ENCODE assay signal across 9 cellular contexts in the genomic region with DNA sequence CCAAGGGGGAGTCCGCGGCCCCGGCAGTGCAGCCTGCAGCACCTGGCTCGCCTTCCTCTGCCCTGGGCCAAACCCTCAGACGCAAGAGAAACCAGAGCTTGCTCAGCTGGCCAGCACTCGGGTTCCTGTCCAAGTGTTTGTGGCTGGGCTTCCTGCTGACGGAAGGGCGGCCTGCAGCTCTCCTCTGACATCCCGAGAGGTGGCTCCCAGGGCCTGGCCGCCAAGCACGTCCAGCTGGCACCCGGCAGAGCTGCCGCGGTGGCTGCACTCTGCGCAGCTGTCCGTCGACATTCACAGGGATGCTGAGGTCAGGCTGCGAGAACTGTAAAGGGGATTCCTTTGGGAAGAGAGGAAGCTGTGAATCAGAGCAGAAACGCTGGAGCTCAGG.
DNase-seq lines count a peak whose midpoint lies in the region; ATAC-seq, FAIRE-seq and TF ChIP-seq lines count a peak whose summit lies in the region.
"Had no signal": no experiment of that assay in that cellular context is flagged by ENCODE, and none has a peak within 500 bp of the region (broad histone marks: within the 10 kb centered on the region; RNA-seq: fewer than 3 reads in every experiment).

No MANE protein-coding gene starts in this region.

- FAIRE-seq in K562 (lab: Jason Lieb, UNC), result no peak

- WGBS in K562 (ENCODE audit: insufficient coverage, low coverage, missing lambda C conversion rate), result 87% methylated on average over 14 of the region's 19 CpGs

- no peak overlapping the region for H2AFZ ChIP-seq in K562 (ENCODE audit: low read depth, low read length)

- H4K20me1 ChIP-seq in K562 (replicated peaks; ENCODE audit: control insufficient read depth, insufficient read depth, low read length), result no peaks in the 10 kb centered on the region

- no peak overlapping the region for H3K27ac ChIP-seq in K562 (ENCODE audit: extremely low read depth, low read depth, low read length)

- in situ Hi-C loops in K562 (cut with MboI), result no loop called here

- POLR2A ChIA-PET in K562 (lab: Yijun Ruan, JAX), result interaction anchor here (0.6 to 3.0 kb wide), 3 partner anchors 10 to 532 kb away, joined by 3 to 14 read pairs (median 3); no protein-coding TSS in a partner anchor

- no peak for TF ChIP-seq RAD21 in K562 (CRISPR knock-in tag; conservative IDR thresholded peaks at IDR 0.05 in 1 of 2, IDR thresholded peaks at IDR 0.05 in 1 of 2)

- H3K36me3 ChIP-seq in K562 (ENCODE audit: control insufficient read depth, insufficient read depth, low read length), result no peaks in the 10 kb centered on the region

- H3K27me3 ChIP-seq in K562 (ENCODE audit: control insufficient read depth in 2 of 2, insufficient read depth in 2 of 2, low read length in 2 of 2), result no peaks in the 10 kb centered on the region

- CTCF ChIA-PET in K562 (lab: Yijun Ruan, JAX; ENCODE audit: low intra/inter-chr PET ratio), result no interaction called here

- BruUV-seq in K562 (replicated peaks; lab: Mats Ljungman, UMichigan), result no TSS peak

- no peak overlapping the region for H3K4me2 ChIP-seq in K562 (ENCODE audit: insufficient read depth, low read length)

- intact Hi-C loops in K562 (cut with micrococcal nuclease), result no loop called here

- TF ChIP-seq EP300 in K562 (IDR thresholded peaks at IDR 0.05; ENCODE audit: low read length), result no peak

- H3K9ac ChIP-seq in K562 (ENCODE audit: insufficient read depth in 1 of 2, low read depth in 2 of 2, low read length in 2 of 2), result peak overlapping the region in 1 of 2 experiments; percentile 61; a peak in 2 of 4 replicates

- DNase-seq in HPDE6-E6E7 (ENCODE audit: extremely low spot score) (peak; percentile 28), K562 (ENCODE audit: extremely low read depth in 1 of 4, low spot score in 3 of 4) (no peak), islet precursor cell (peak; percentile 68), stromal cell of bone marrow (ENCODE audit: low read depth) (peak; percentile 84), HUDEP-2 (lab: John Stamatoyannopoulos, UW; ENCODE audit: unreplicated experiment in 76 of 76) (no peak), GF-D8 (lab: John Stamatoyannopoulos, UW) (no peak)
- DNase-seq: activated naive CD8-positive, alpha-beta T cell treated with anti-CD3 and anti-CD28 coated beads, Interleukin-2, amount 10 ng/mL, durations not matched to agents 7 days and 5 days had no signal

- ATAC-seq in K562 (no peak), HG03520 (IDR thresholded peaks at IDR 0.05; ENCODE audit: unreplicated experiment) (no peak)
- no peak for ATAC-seq in activated CD4-positive, CD25-positive, alpha-beta regulatory T cell treated with anti-CD3 and anti-CD28 coated beads, Interleukin-2, amount 50 U/mL, for 24 hours

- no peaks in the 10 kb centered on the region for H3K9me1 ChIP-seq in K562 (ENCODE audit: control insufficient read depth, insufficient read depth, low read length)

- H3K79me2 ChIP-seq in K562 (ENCODE audit: control insufficient read depth, insufficient read depth, low read length), result no peaks in the 10 kb centered on the region

- no peak for TF ChIP-seq CTCF in K562 (IDR thresholded peaks at IDR 0.05 in 2 of 3, conservative IDR thresholded peaks at IDR 0.05 in 1 of 3; ENCODE audit: insufficient read depth in 2 of 3, low read depth in 1 of 3, low read length in 3 of 3)

- TF ChIP-seq POLR2A in K562 (conservative IDR thresholded peaks at IDR 0.05), result no peak

- H3K4me3 ChIP-seq in K562, result no peak overlapping the region

- H3K9me3 ChIP-seq in K562 (replicated peaks; ENCODE audit: control insufficient read depth, insufficient read depth, low read depth, low read length), result no peaks in the 10 kb centered on the region

- H3K4me1 ChIP-seq in K562 (replicated peaks in 1 of 2; ENCODE audit: control insufficient read depth in 2 of 2, insufficient read depth in 2 of 2, low read length in 2 of 2), result peaks cover 16 to 29% of the 10 kb centered on the region in 2 experiments

TF ChIP-seq in K562, 482 proteins besides CTCF, POLR2A, EP300 and RAD21:
- TF ChIP-seq MTF1 (CRISPR knock-in tag; IDR thresholded peaks at IDR 0.05; ENCODE audit: borderline replicate concordance), result no peak
- TF ChIP-seq, protein P1, sequence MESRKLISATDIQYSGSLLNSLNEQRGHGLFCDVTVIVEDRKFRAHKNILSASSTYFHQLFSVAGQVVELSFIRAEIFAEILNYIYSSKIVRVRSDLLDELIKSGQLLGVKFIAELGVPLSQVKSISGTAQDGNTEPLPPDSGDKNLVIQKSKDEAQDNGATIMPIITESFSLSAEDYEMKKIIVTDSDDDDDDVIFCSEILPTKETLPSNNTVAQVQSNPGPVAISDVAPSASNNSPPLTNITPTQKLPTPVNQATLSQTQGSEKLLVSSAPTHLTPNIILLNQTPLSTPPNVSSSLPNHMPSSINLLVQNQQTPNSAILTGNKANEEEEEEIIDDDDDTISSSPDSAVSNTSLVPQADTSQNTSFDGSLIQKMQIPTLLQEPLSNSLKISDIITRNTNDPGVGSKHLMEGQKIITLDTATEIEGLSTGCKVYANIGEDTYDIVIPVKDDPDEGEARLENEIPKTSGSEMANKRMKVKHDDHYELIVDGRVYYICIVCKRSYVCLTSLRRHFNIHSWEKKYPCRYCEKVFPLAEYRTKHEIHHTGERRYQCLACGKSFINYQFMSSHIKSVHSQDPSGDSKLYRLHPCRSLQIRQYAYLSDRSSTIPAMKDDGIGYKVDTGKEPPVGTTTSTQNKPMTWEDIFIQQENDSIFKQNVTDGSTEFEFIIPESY (CRISPR knock-in tag; IDR thresholded peaks at IDR 0.05), result peak; percentile 65; the same call in 1 of the 2 replicates

Comparison
In these comparisons a context has a peak if more than half of its experiments do, and no peak if none do; other contexts are left out.
1. DNase-seq: peak in HPDE6-E6E7 (single experiment), islet precursor cell (single experiment) and stromal cell of bone marrow (single experiment); none in K562 (0 of 4), HUDEP-2 (0 of 76) and GF-D8 (single experiment).